Comparison of ENCODE assay signal across 7 cellular contexts in genomic region chr19:23817519-23817918, GRCh38. TPM values are rescaled to one million over a fixed set of nuclear protein-coding genes. Genes with fewer than 3 reads are reported as not detected.
DNase-seq lines count a peak whose midpoint lies in the region; ATAC-seq and TF ChIP-seq lines count a peak whose summit lies in the region.

No MANE protein-coding gene starts in this region.

- no peaks in the 10 kb centered on the region for H3K27me3 ChIP-seq in MG63
- H3K27me3 ChIP-seq in kidney epithelial cell (ENCODE audit: control insufficient read depth, insufficient read depth, low read length), result no peaks in the 10 kb centered on the region

- peak; percentile 32 for TF ChIP-seq CTCF in kidney epithelial cell (IDR thresholded peaks at IDR 0.05; ENCODE audit: insufficient read depth, low read length, poor library complexity, severe bottlenecking)
- no peak for TF ChIP-seq CTCF in omental fat pad (IDR thresholded peaks at IDR 0.05)

- no peaks in the 10 kb centered on the region for H3K9me3 ChIP-seq in MG63

- H3K4me3 ChIP-seq in MG63 (no peak overlapping the region), kidney epithelial cell (ENCODE audit: low read depth, low read length) (no peak overlapping the region)

- ATAC-seq in GM19455 (IDR thresholded peaks at IDR 0.05; ENCODE audit: unreplicated experiment) (no peak), omental fat pad (ENCODE audit: low FRiP score) (no peak)

- H3K36me3 ChIP-seq in MG63, result no peaks in the 10 kb centered on the region
- no peaks in the 10 kb centered on the region for H3K36me3 ChIP-seq in kidney epithelial cell (ENCODE audit: control insufficient read depth, insufficient read depth, low read length)

- DNase-seq in GF-D8 (lab: John Stamatoyannopoulos, UW) (peak; percentile 12), MG63 (peak; percentile 9), kidney epithelial cell (ENCODE audit: low read depth) (no peak), omental fat pad (ENCODE audit: low spot score) (no peak)
- peak; percentile 14 for DNase-seq in activated effector memory CD4-positive, alpha-beta T cell treated with Interleukin-2 at 50 U/mL for 16 hours
- DNase-seq in activated CD4-positive, CD25-positive, alpha-beta regulatory T cell treated with anti-CD3 and anti-CD28 coated beads, Interleukin-2, amount 50 U/mL, for 72 hours, result no peak

RNA-seq across cellular contexts. Expression of gene ZNF681, which starts 58.8 kb away (rescaled TPM):
- total RNA-seq in MG63 (2014; rRNA removed; shearing (Covaris generic); ENCODE audit: low replicate concordance), result 0.07 and 1.4 TPM in 2 replicates
- total RNA-seq in kidney epithelial cell (1.8 and 2.5 TPM in 2 replicates), omental fat pad (1 to 10 TPM in 1 of 4 donors, under 1 TPM in 3; 0.48 to 2.8 (median 0.56) TPM)

Comparison
In these comparisons a context has a peak if more than half of its experiments do, and no peak if none do; other contexts are left out.
1. DNase-seq: peak in GF-D8 (single experiment), MG63 (single experiment) and activated effector memory CD4-positive, alpha-beta T cell treated with Interleukin-2 at 50 U/mL for 16 hours (single experiment); none in kidney epithelial cell (single experiment), omental fat pad (single experiment) and activated CD4-positive, CD25-positive, alpha-beta regulatory T cell treated with anti-CD3 and anti-CD28 coated beads, Interleukin-2, amount 50 U/mL, for 72 hours (single experiment).